Comparison of ENCODE assay signal across 8 cellular contexts in the genomic region with DNA sequence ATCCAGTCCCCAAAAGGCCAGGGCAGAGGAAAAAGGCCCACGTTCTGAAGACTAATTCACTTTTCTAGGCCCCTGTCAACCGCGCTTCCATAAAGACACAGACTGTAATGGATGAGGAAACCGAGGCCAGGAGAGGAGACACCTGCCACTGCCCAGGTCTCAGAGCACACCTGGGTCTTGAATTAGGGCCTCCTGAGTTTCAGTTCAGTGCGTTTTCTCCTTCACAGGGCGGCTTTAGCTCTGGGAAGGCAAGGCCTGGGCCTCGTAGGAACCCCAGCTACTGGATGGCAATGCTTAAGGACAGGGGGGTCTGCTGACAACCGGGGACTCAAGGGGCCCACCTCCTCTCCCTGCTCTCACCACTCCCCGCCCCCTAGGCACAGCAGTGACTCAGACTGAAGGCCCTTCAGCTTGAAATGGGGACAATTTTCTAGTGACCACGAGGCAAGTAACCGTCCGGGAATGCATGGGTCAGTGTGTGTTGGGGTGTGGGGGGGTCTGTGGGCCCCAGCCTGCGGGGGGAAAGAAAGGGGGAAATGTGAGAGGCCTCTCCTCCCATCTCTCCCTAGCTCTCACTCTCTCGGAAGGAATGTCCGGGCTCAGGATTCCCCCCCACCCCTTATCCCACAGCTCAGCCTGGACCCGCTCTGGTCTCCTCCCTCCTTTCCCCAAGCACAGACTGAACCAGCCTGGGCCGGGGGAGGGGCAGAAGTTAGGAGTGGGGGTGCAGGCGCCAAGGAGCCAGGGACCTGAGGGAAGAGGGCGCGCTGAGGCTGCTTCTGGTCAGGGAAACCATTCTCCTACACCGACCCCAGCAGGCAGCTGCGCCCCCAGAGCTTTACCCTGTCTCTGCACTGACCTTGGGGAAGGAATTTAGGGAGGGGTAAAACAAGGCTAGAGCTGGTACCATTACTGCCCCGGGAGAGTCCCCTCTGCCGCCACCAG. TPM values are rescaled to one million over a fixed set of nuclear protein-coding genes. Genes with fewer than 3 reads are reported as not detected.
A peak's percentile ranks its signal among the peaks of the same experiment; 100 is the strongest.
DNase-seq lines count a peak whose midpoint lies in the region; ATAC-seq lines count a peak whose summit lies in the region.

No MANE protein-coding gene starts in this region.

- peaks cover 5% of the 10 kb centered on the region for H3K27me3 Mint-ChIP-seq in activated naive CD4-positive, alpha-beta T cell treated with anti-CD3 and anti-CD28 coated beads, Interleukin-2, amount 50 U/mL, for 24 hours

- H3K9me3 Mint-ChIP-seq in activated naive CD4-positive, alpha-beta T cell treated with anti-CD3 and anti-CD28 coated beads, Interleukin-2, amount 50 U/mL, for 24 hours = no peaks in the 10 kb centered on the region

- H3K27ac Mint-ChIP-seq in activated naive CD4-positive, alpha-beta T cell treated with anti-CD3 and anti-CD28 coated beads, Interleukin-2, amount 50 U/mL, for 24 hours = no peak overlapping the region

- DNase-seq in activated naive CD4-positive, alpha-beta T cell (lab: John Stamatoyannopoulos, UW) = no peak
- DNase-seq in astrocyte of the hippocampus (ENCODE audit: low read depth, low spot score) (peak; percentile 95), left colon (no peak), ureter (ENCODE audit: low spot score) (peak; percentile 67), substantia nigra (lab: John Stamatoyannopoulos, UW) (no peak), Kasumi-1 (lab: John Stamatoyannopoulos, UW) (no peak)
- DNase-seq in central memory CD4-positive, alpha-beta T cell = no peak

- no peaks in the 10 kb centered on the region for H3K36me3 Mint-ChIP-seq in activated naive CD4-positive, alpha-beta T cell treated with anti-CD3 and anti-CD28 coated beads, Interleukin-2, amount 50 U/mL, for 24 hours

- no peaks in the 10 kb centered on the region for H3K4me1 Mint-ChIP-seq in activated naive CD4-positive, alpha-beta T cell treated with anti-CD3 and anti-CD28 coated beads, Interleukin-2, amount 50 U/mL, for 24 hours

- ATAC-seq in left colon = peak; percentile 27

- H3K27ac ChIP-seq in substantia nigra (ENCODE audit: low read depth, low read length, poor library complexity, severe bottlenecking) = no peak overlapping the region

- H3K4me3 Mint-ChIP-seq in activated naive CD4-positive, alpha-beta T cell treated with anti-CD3 and anti-CD28 coated beads, Interleukin-2, amount 50 U/mL, for 24 hours = peak overlapping the region; percentile 78

- intact Hi-C loops in left colon (cut with DNase I, micrococcal nuclease) = no loop called here

RNA-seq across cellular contexts. Expression of a gene that starts 17.2 kb away (rescaled TPM):
- total RNA-seq in left colon (100 to 1,000 TPM; 118 to 200 TPM), ureter (39.6 TPM)

RNA-seq across cellular contexts. Expression of a gene that starts 52.6 kb away (rescaled TPM):
- total RNA-seq in left colon (10 to 100 TPM; 44.9 to 47.9 TPM), ureter (76.3 TPM)

Comparison
In these comparisons a context has a peak if more than half of its experiments do, and no peak if none do; other contexts are left out.
1. DNase-seq: peak in astrocyte of the hippocampus (single experiment) and ureter (single experiment); none in activated naive CD4-positive, alpha-beta T cell (0 of 4), left colon (0 of 2), substantia nigra (0 of 49), Kasumi-1 (0 of 2) and central memory CD4-positive, alpha-beta T cell (single experiment).